Comparison of ENCODE assay signal across 2 cellular contexts in genomic region chr4:3861720-3862639, GRCh38.
TF ChIP-seq lines count a peak whose summit lies in the region.

No MANE protein-coding gene starts in this region.

TF ChIP-seq in HEK293, 187 proteins besides CTCF, POLR2A, EP300 and RAD21 (continued from another document):
- TF ChIP-seq PRDM1 (tag by site-specific recombination; IDR thresholded peaks at IDR 0.05) (0 out of 2 replicates have a peak, but pooled peaks have one; percentile 43), ZNF114 (tag by site-specific recombination; IDR thresholded peaks at IDR 0.05) (no peak), ZFP37 (tag by site-specific recombination; IDR thresholded peaks at IDR 0.05) (no peak), HOXA7 (CRISPR knock-in tag; IDR thresholded peaks at IDR 0.05; ENCODE audit: borderline replicate concordance) (no peak), ZNF621 (tag by site-specific recombination; IDR thresholded peaks at IDR 0.05) (no peak), ZNF394 (tag by site-specific recombination; IDR thresholded peaks at IDR 0.05; ENCODE audit: borderline replicate concordance) (no peak), ZNF48 (tag by site-specific recombination; IDR thresholded peaks at IDR 0.05) (no peak), ZNF518A (tag by site-specific recombination; conservative IDR thresholded peaks at IDR 0.05; ENCODE audit: low read depth) (no peak), ZNF837 (tag by site-specific recombination; IDR thresholded peaks at IDR 0.05) (no peak), ZNF404 (tag by site-specific recombination; IDR thresholded peaks at IDR 0.05) (no peak), ZNF169 (tag by site-specific recombination; IDR thresholded peaks at IDR 0.05) (no peak)

TF ChIP-seq in GM12878, 131 proteins besides CTCF, POLR2A, EP300 and RAD21 (continued from another document):
- TF ChIP-seq SKIL (IDR thresholded peaks at IDR 0.05; ENCODE audit: low read depth, poor library complexity, severe bottlenecking) (no peak), PBX3 (IDR thresholded peaks at IDR 0.05; ENCODE audit: insufficient replicate concordance, low read depth, low read length) (peak; percentile 14)
TF ChIP-seq in GM12878: peak in this region for 3.
